ENCODE assay signal across 8 cellular contexts in genomic region chr6:53792973-53793317, GRCh38. TPM values are rescaled to one million over a fixed set of nuclear protein-coding genes. Genes with fewer than 3 reads are reported as not detected.
A peak's percentile ranks its signal among the peaks of the same experiment; 100 is the strongest.
DNase-seq lines count a peak whose midpoint lies in the region; ATAC-seq and TF ChIP-seq lines count a peak whose summit lies in the region.

No MANE protein-coding gene starts in this region.

- H3K27ac Mint-ChIP-seq in CD8-positive, alpha-beta T cell = no peak overlapping the region
- H3K27ac Mint-ChIP-seq in endodermal cell = peak overlapping the region; percentile 96

- H3K4me2 ChIP-seq in OCI-LY1 (ENCODE audit: low read length) (peak overlapping the region; percentile 77), neural cell (ENCODE audit: low read length) (peak overlapping the region; percentile 75)

- no peaks in the 10 kb centered on the region for H3K9me3 ChIP-seq in CD8-positive, alpha-beta T cell (ENCODE audit: low read length)
- H3K9me3 ChIP-seq in OCI-LY1 (ENCODE audit: low read length) (peaks cover 10% of the 10 kb centered on the region; the same call in 1 of the 2 replicates), endodermal cell (ENCODE audit: control insufficient read depth, low read length) (peaks cover 15% of the 10 kb centered on the region), neural cell (ENCODE audit: low read length) (no peaks in the 10 kb centered on the region)

- H3K9me3 Mint-ChIP-seq in CD8-positive, alpha-beta T cell = peaks cover 11% of the 10 kb centered on the region
- H3K9me3 Mint-ChIP-seq in endodermal cell = peaks cover 5% of the 10 kb centered on the region

- peak overlapping the region; percentile 96 for H3K4me3 Mint-ChIP-seq in CD8-positive, alpha-beta T cell
- H3K4me3 Mint-ChIP-seq in endodermal cell = peak overlapping the region; percentile 93

- no peaks in the 10 kb centered on the region for H3K27me3 ChIP-seq in CD8-positive, alpha-beta T cell (ENCODE audit: insufficient read depth, low read length)
- H3K27me3 ChIP-seq in OCI-LY1 (ENCODE audit: insufficient read depth, low read length) (no peaks in the 10 kb centered on the region), endodermal cell (ENCODE audit: control insufficient read depth, insufficient read depth, low read length, poor library complexity, severe bottlenecking) (peaks cover 25% of the 10 kb centered on the region), neural cell (ENCODE audit: insufficient read depth, low read depth, low read length) (no peaks in the 10 kb centered on the region)

- DNase-seq in CD8-positive, alpha-beta T cell = no peak
- DNase-seq in endodermal cell (no peak), NCI-H526 (lab: John Stamatoyannopoulos, UW) (no peak)
- DNase-seq in stimulated activated CD4-positive, alpha-beta T cell treated with anti-CD3 and anti-CD28 coated beads, Interleukin-2, amount 100 ng/mL, for 48 hours = no peak

- no peak for ATAC-seq in CD8-positive, alpha-beta T cell
- ATAC-seq in HG03460 (IDR thresholded peaks at IDR 0.05; ENCODE audit: unreplicated experiment) = no peak
- no peak for ATAC-seq in HG02798 (IDR thresholded peaks at IDR 0.05; ENCODE audit: poor library complexity, unreplicated experiment)

- H3F3A ChIP-seq in OCI-LY1 (ENCODE audit: insufficient read depth, low read length) (0 out of 2 replicates have a peak, but pooled peaks cover 3% of the 10 kb centered on the region), neural cell (ENCODE audit: insufficient read depth, low read length, poor library complexity, severe bottlenecking) (no peaks in the 10 kb centered on the region)

- TF ChIP-seq EP300 in neural cell (conservative IDR thresholded peaks at IDR 0.05; ENCODE audit: poor library complexity, severe bottlenecking) = no peak

- peaks cover 13% of the 10 kb centered on the region for H3K4me1 ChIP-seq in CD8-positive, alpha-beta T cell (ENCODE audit: insufficient read depth, low read length)
- H3K4me1 ChIP-seq in OCI-LY1 (ENCODE audit: insufficient read depth, low read length, severe bottlenecking) (peaks cover 25% of the 10 kb centered on the region), endodermal cell (ENCODE audit: control insufficient read depth, insufficient read depth, low read length) (peaks cover 7% of the 10 kb centered on the region)

- peaks cover 28% of the 10 kb centered on the region for H3K27me3 Mint-ChIP-seq in CD8-positive, alpha-beta T cell (ENCODE audit: low read depth)
- H3K27me3 Mint-ChIP-seq in endodermal cell (ENCODE audit: insufficient read depth) = peaks cover 23% of the 10 kb centered on the region

- H3K79me2 ChIP-seq in OCI-LY1 (ENCODE audit: insufficient read depth, low read length) (no peaks in the 10 kb centered on the region), neural cell (replicated peaks; ENCODE audit: insufficient read depth, low read length) (peaks cover 29% of the 10 kb centered on the region)

- WGBS in endodermal cell (ENCODE audit: insufficient coverage in 1 of 2, insufficient read length in 1 of 2), 2 experiments = 80 to 92% methylated on average over 1 to 3 of the region's 3 CpGs

- no peak overlapping the region for H3K4me3 ChIP-seq in CD8-positive, alpha-beta T cell (ENCODE audit: low read depth, low read length)
- peak overlapping the region; percentile 72 for H3K4me3 ChIP-seq in OCI-LY1 (ENCODE audit: low read depth, low read length, poor library complexity, severe bottlenecking)
- peak overlapping the region; percentile 93 for H3K4me3 ChIP-seq in endodermal cell (ENCODE audit: low read length)
- H3K4me3 ChIP-seq in neural cell (ENCODE audit: low read length) = peak overlapping the region; percentile 92

- no peaks in the 10 kb centered on the region for H4K20me1 ChIP-seq in OCI-LY1 (ENCODE audit: insufficient read depth, low read length)
- H4K20me1 ChIP-seq in neural cell (ENCODE audit: insufficient read depth) = no peaks in the 10 kb centered on the region

- H3K4me1 Mint-ChIP-seq in CD8-positive, alpha-beta T cell (ENCODE audit: low read depth) = peaks cover 27% of the 10 kb centered on the region
- peaks cover 19% of the 10 kb centered on the region for H3K4me1 Mint-ChIP-seq in endodermal cell

- H3K9me2 ChIP-seq in OCI-LY1 (ENCODE audit: low read depth, low read length) (no peaks in the 10 kb centered on the region), neural cell (ENCODE audit: insufficient read depth, low read length) (no peaks in the 10 kb centered on the region)

- H3K27ac ChIP-seq in CD8-positive, alpha-beta T cell (ENCODE audit: low read depth, low read length) = no peak overlapping the region
- H3K27ac ChIP-seq in OCI-LY1 (ENCODE audit: low read depth, low read length, poor library complexity, severe bottlenecking) (no peak overlapping the region), endodermal cell (ENCODE audit: low read depth, low read length) (no peak overlapping the region), neural cell (ENCODE audit: low read length) (no peak overlapping the region)

- no peak overlapping the region for H2AFZ ChIP-seq in OCI-LY1 (ENCODE audit: low read length)
- no peak overlapping the region for H2AFZ ChIP-seq in neural cell (ENCODE audit: low read depth, low read length)

- TF ChIP-seq CTCF in CD8-positive, alpha-beta T cell (IDR thresholded peaks at IDR 0.05) = no peak
- TF ChIP-seq CTCF in OCI-LY1 (IDR thresholded peaks at IDR 0.05; ENCODE audit: low read length) = no peak
- TF ChIP-seq CTCF in endodermal cell (conservative IDR thresholded peaks at IDR 0.05) = no peak
- no peak for TF ChIP-seq CTCF in neural cell (IDR thresholded peaks at IDR 0.05; ENCODE audit: poor library complexity, severe bottlenecking)

- no peaks in the 10 kb centered on the region for H3K36me3 ChIP-seq in CD8-positive, alpha-beta T cell (ENCODE audit: insufficient read depth, low read length)
- H3K36me3 ChIP-seq in OCI-LY1 (ENCODE audit: insufficient read depth, low read length) = no peaks in the 10 kb centered on the region; the same call in 1 of the 2 replicates
- H3K36me3 ChIP-seq in endodermal cell (ENCODE audit: control insufficient read depth, insufficient read depth, low read length) = no peaks in the 10 kb centered on the region
- H3K36me3 ChIP-seq in neural cell (ENCODE audit: insufficient read depth, low read length) = no peaks in the 10 kb centered on the region

- intact Hi-C loops in CD8-positive, alpha-beta T cell (cut with DNase I, micrococcal nuclease) = loop anchor here (10.0 kb wide), 2 partner anchors 488 to 798 kb away; partner anchors contain the start of gene GSTA4 (in 1 of the 2)

- no peak for TF ChIP-seq RAD21 in neural cell (conservative IDR thresholded peaks at IDR 0.05)

- peaks cover 10% of the 10 kb centered on the region for H3K36me3 Mint-ChIP-seq in CD8-positive, alpha-beta T cell
- no peaks in the 10 kb centered on the region for H3K36me3 Mint-ChIP-seq in endodermal cell (ENCODE audit: low read depth)

- CTCF ChIA-PET in CD8-positive, alpha-beta T cell (lab: Charles Lee) = no interaction called here

- POLR2A ChIA-PET in CD8-positive, alpha-beta T cell (lab: Charles Lee) = interaction anchor here (1.5 kb wide), 1 partner anchor 245 kb away, joined by 5 read pairs; no protein-coding TSS in a partner anchor

- H3K9ac ChIP-seq in OCI-LY1 (ENCODE audit: low read length) = peak overlapping the region; percentile 66; the same call in 1 of the 2 replicates
- H3K9ac ChIP-seq in endodermal cell (ENCODE audit: extremely low read depth, low read length, poor library complexity, severe bottlenecking) = peak overlapping the region; percentile 58
- H3K9ac ChIP-seq in neural cell (ENCODE audit: low read length) = no peak overlapping the region

TF ChIP-seq in neural cell, 6 proteins besides CTCF, POLR2A, EP300 and RAD21:
- TF ChIP-seq MXI1 (conservative IDR thresholded peaks at IDR 0.05; ENCODE audit: poor library complexity, severe bottlenecking) = no peak
- no peak for TF ChIP-seq EZH2 (IDR thresholded peaks at IDR 0.05; ENCODE audit: borderline replicate concordance, insufficient read depth, low read length, poor library complexity, severe bottlenecking)

RNA-seq across cellular contexts. Expression of gene LRRC1, which starts 1.9 kb away (rescaled TPM):
- under 1 TPM; 0.47 to 0.87 TPM for total RNA-seq in CD8-positive, alpha-beta T cell
- total RNA-seq in endodermal cell = 10 to 100 TPM; 14.1 to 15.3 TPM
- polyA plus RNA-seq in endodermal cell (2013, experiment 1 of 2) = 12.7 TPM
- polyA plus RNA-seq in endodermal cell (2013, experiment 2 of 2) = 8.8 TPM
- polyA plus RNA-seq in neural cell = 19.4 and 21.2 TPM in 2 replicates
- 25.6 and 29.9 TPM in 2 replicates for polyA minus RNA-seq in neural cell

Comparison
In these comparisons a context has a peak if more than half of its experiments do, and no peak if none do; other contexts are left out.
1. RNA of gene LRRC1, which starts 1.9 kb away (total RNA-seq): 14.1 to 15.3 TPM in endodermal cell; 0.47 to 0.87 TPM in CD8-positive, alpha-beta T cell; every median in the first group is over 4 times any median in the second.